In genomic region chr3:184561329-184562145, GRCh38 we compare ENCODE assay signal across 1 cellular context.
TF ChIP-seq lines count a peak whose summit lies in the region.

Gene EPHB3 (plus strand): TSS chr3:184561785. CDS start chr3:184562236, 451 bp downstream.

TF ChIP-seq in GM23338, 12 proteins besides CTCF, POLR2A, EP300 and RAD21 (continued from another document):
- TF ChIP-seq REST (IDR thresholded peaks at IDR 0.05; ENCODE audit: unreplicated experiment): no peak
- no peak for TF ChIP-seq ETS1 (IDR thresholded peaks at IDR 0.05)
- peak; percentile 83 for TF ChIP-seq EZH2phosphoT487 (IDR thresholded peaks at IDR 0.05; ENCODE audit: unreplicated experiment)
- TF ChIP-seq POLR2AphosphoS5 (IDR thresholded peaks at IDR 0.05; ENCODE audit: low read depth): peak; percentile 61
- no peak for TF ChIP-seq JUNB (IDR thresholded peaks at IDR 0.05; ENCODE audit: unreplicated experiment)
- TF ChIP-seq ZNF331 (CRISPR knock-in tag; IDR thresholded peaks at IDR 0.05; ENCODE audit: low read depth): no peak
- TF ChIP-seq EZH2 (IDR thresholded peaks at IDR 0.05; ENCODE audit: low read depth, unreplicated experiment): peak; percentile 76
